ENCODE assay signal across 9 cellular contexts in the genomic region with DNA sequence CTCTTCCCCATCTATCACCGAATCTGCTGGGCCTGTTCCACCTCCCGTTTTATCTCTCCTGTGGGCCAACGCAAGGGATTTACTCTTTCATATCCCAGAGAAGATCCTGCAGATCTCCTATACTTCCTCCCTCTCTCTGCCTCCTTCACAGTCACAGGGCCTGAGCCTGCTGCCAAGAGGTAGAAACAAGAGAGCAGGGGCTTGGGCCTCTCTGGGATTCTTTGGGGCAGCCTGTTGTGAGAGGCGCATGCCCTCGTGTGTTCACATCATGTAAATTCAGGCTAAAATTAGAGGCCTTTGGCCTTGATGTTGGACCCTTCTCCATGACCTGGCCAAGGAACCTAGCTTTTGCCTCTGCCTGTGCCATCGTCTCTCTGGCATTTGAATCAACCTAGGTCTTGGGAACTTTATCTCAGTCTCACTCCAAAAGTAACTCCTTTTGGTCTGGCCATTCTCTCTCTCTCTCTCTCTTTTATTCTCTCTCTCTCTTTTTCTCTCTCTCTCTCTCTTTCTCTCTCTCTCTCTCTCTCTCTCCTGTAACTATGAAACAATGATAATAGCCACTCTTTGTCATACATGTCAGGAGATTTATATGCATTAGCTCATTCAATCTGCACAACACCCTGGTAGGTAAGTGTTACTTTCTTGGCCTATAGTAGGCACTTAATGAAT. TPM values are rescaled to one million over a fixed set of nuclear protein-coding genes. Genes with fewer than 3 reads are reported as not detected.
DNase-seq lines count a peak whose midpoint lies in the region; ATAC-seq, FAIRE-seq and TF ChIP-seq lines count a peak whose summit lies in the region.
"Had no signal": no experiment of that assay in that cellular context is flagged by ENCODE, and none has a peak within 500 bp of the region (broad histone marks: within the 10 kb centered on the region; RNA-seq: fewer than 3 reads in every experiment).

No MANE protein-coding gene starts in this region.

- no peak for DNase-seq in AG09319 (ENCODE audit: extremely low read depth, low read depth)
- DNase-seq in LHCN-M2 (ENCODE audit: low read depth): peak; percentile 7
- DNase-seq in K562 (ENCODE audit: extremely low read depth in 1 of 4, low spot score in 3 of 4): peak in 2 of 4 experiments; percentile 28 to 41
- DNase-seq in left lobe of liver (ENCODE audit: low spot score): no peak
- DNase-seq in NCI-H2107 treated with DMSO at 0.1 percent for 48 hours (lab: John Stamatoyannopoulos, UW; ENCODE audit: unreplicated experiment): no peak
- no peak for DNase-seq in MCF 10A (ENCODE audit: unreplicated experiment)
- no peak for DNase-seq in stimulated activated naive CD4-positive, alpha-beta T cell treated with Interleukin-2 at 50 U/mL for 16 hours (lab: John Stamatoyannopoulos, UW)
- DNase-seq: activated CD4-positive, alpha-beta T cell treated with anti-CD3 and anti-CD28 coated beads for 36 hours had no signal

- 0% methylated on average over 6 of the region's 6 CpGs for WGBS in K562 (ENCODE audit: insufficient coverage, low coverage, missing lambda C conversion rate)

- H3K27ac ChIP-seq in K562 (ENCODE audit: extremely low read depth, low read depth, low read length): no peak overlapping the region

- no peaks in the 10 kb centered on the region for H3K36me3 Mint-ChIP-seq in MCF 10A (ENCODE audit: insufficient read depth, unreplicated experiment)

- H3K4me3 ChIP-seq in K562: no peak overlapping the region

- H3K27me3 Mint-ChIP-seq in MCF 10A (ENCODE audit: insufficient read depth, unreplicated experiment): peaks cover 51% of the 10 kb centered on the region

- no peaks in the 10 kb centered on the region for H3K4me1 ChIP-seq in K562 (replicated peaks in 1 of 2; ENCODE audit: control insufficient read depth in 2 of 2, insufficient read depth in 2 of 2, low read length in 2 of 2)

- BruUV-seq in K562 (replicated peaks; lab: Mats Ljungman, UMichigan) (no TSS peak), MCF 10A (replicated peaks; lab: Mats Ljungman, UMichigan) (no TSS peak)

- H3K4me2 ChIP-seq in K562 (ENCODE audit: insufficient read depth, low read length): no peak overlapping the region

- intact Hi-C loops in K562 (cut with micrococcal nuclease): loop anchor here (1.0 to 5.0 kb wide), 2 partner anchors 298 to 627 kb away; no protein-coding TSS in a partner anchor
- intact Hi-C loops in MCF 10A (cut with micrococcal nuclease): loop anchor here (1.0 to 2.0 kb wide), 3 partner anchors 298 to 624 kb away; no protein-coding TSS in a partner anchor

- ATAC-seq in K562 (peak; percentile 79), left lobe of liver (peak; percentile 91), HG03097 (IDR thresholded peaks at IDR 0.05; ENCODE audit: low FRiP score, unreplicated experiment) (no peak)
- ATAC-seq: activated CD4-positive, alpha-beta T cell treated with anti-CD3 and anti-CD28 coated beads for 36 hours had no signal

- H4K20me1 ChIP-seq in K562 (replicated peaks; ENCODE audit: control insufficient read depth, insufficient read depth, low read length): no peaks in the 10 kb centered on the region

- TF ChIP-seq RAD21 in K562 (CRISPR knock-in tag; conservative IDR thresholded peaks at IDR 0.05 in 1 of 2, IDR thresholded peaks at IDR 0.05 in 1 of 2): peak; percentile 37 to 58

- CTCF ChIA-PET in K562 (lab: Yijun Ruan, JAX; ENCODE audit: low intra/inter-chr PET ratio): interaction anchor here (1.8 kb wide), 1 partner anchor 76 kb away, joined by 8 read pairs; no protein-coding TSS in a partner anchor
- CTCF ChIA-PET in MCF 10A (lab: Yijun Ruan, JAX): interaction anchor here (0.5 to 4.1 kb wide), 23 partner anchors 9 to 912 kb away, joined by 3 to 24 read pairs (median 3); no protein-coding TSS in a partner anchor

- peak; percentile 30 for TF ChIP-seq CTCF in AG09319 (IDR thresholded peaks at IDR 0.05; ENCODE audit: low read depth, low read length)
- TF ChIP-seq CTCF in K562 (IDR thresholded peaks at IDR 0.05 in 2 of 3, conservative IDR thresholded peaks at IDR 0.05 in 1 of 3; ENCODE audit: insufficient read depth in 2 of 3, low read depth in 1 of 3, low read length in 3 of 3): peak; percentile 43 to 50 (median 48); a peak in 5 of 6 replicates
- no peak for TF ChIP-seq CTCF in MCF 10A (IDR thresholded peaks at IDR 0.05; ENCODE audit: unreplicated experiment)

- no peaks in the 10 kb centered on the region; the same call in 1 of the 2 replicates for H3K9me3 ChIP-seq in K562 (replicated peaks; ENCODE audit: control insufficient read depth, insufficient read depth, low read depth, low read length)

- H3K27ac Mint-ChIP-seq in MCF 10A (ENCODE audit: low read depth, unreplicated experiment): no peak overlapping the region
- H3K27ac Mint-ChIP-seq: activated CD4-positive, alpha-beta T cell treated with anti-CD3 and anti-CD28 coated beads for 36 hours had no signal

- H3K27me3 ChIP-seq in K562 (ENCODE audit: control insufficient read depth in 2 of 2, insufficient read depth in 2 of 2, low read length in 2 of 2): no peaks in the 10 kb centered on the region

- no peaks in the 10 kb centered on the region for H3K9me3 Mint-ChIP-seq in MCF 10A (ENCODE audit: unreplicated experiment)

- POLR2A ChIA-PET in K562 (lab: Yijun Ruan, JAX) (no interaction called here), MCF 10A (lab: Yijun Ruan, JAX) (no interaction called here)

- no peaks in the 10 kb centered on the region for H3K36me3 ChIP-seq in K562 (ENCODE audit: control insufficient read depth, insufficient read depth, low read length)

- H2AFZ ChIP-seq in K562 (ENCODE audit: low read depth, low read length): no peak overlapping the region

- H3K4me1 Mint-ChIP-seq in MCF 10A (ENCODE audit: insufficient read depth, unreplicated experiment): no peaks in the 10 kb centered on the region
- H3K4me1 Mint-ChIP-seq: activated CD4-positive, alpha-beta T cell treated with anti-CD3 and anti-CD28 coated beads for 36 hours had no signal

- no peak overlapping the region for H3K9ac ChIP-seq in K562 (ENCODE audit: insufficient read depth in 1 of 2, low read depth in 2 of 2, low read length in 2 of 2)

- no peak for FAIRE-seq in K562 (lab: Jason Lieb, UNC)

- in situ Hi-C loops in K562 (cut with MboI): loop anchor here (25.0 kb wide), 1 partner anchor 622 kb away; no protein-coding TSS in a partner anchor

- H3K79me2 ChIP-seq in K562 (ENCODE audit: control insufficient read depth, insufficient read depth, low read length): no peaks in the 10 kb centered on the region

- no peak overlapping the region for H3K4me3 Mint-ChIP-seq in MCF 10A (ENCODE audit: unreplicated experiment)
- H3K4me3 Mint-ChIP-seq: activated CD4-positive, alpha-beta T cell treated with anti-CD3 and anti-CD28 coated beads for 36 hours had no signal

- TF ChIP-seq POLR2A in K562 (conservative IDR thresholded peaks at IDR 0.05): no peak

- TF ChIP-seq EP300 in K562 (IDR thresholded peaks at IDR 0.05; ENCODE audit: low read length): no peak

- no peaks in the 10 kb centered on the region for H3K9me1 ChIP-seq in K562 (ENCODE audit: control insufficient read depth, insufficient read depth, low read length)

TF ChIP-seq in K562, 482 proteins besides CTCF, POLR2A, EP300 and RAD21 (continues in another document):
- TF ChIP-seq SMC3 (conservative IDR thresholded peaks at IDR 0.05; ENCODE audit: insufficient read depth, low read depth, low read length) (peak; percentile 58), ZNF408 (CRISPR knock-in tag; IDR thresholded peaks at IDR 0.05; ENCODE audit: low read depth) (no peak), TCFL5 (CRISPR knock-in tag; conservative IDR thresholded peaks at IDR 0.05) (no peak)
- TF ChIP-seq, protein P1, sequence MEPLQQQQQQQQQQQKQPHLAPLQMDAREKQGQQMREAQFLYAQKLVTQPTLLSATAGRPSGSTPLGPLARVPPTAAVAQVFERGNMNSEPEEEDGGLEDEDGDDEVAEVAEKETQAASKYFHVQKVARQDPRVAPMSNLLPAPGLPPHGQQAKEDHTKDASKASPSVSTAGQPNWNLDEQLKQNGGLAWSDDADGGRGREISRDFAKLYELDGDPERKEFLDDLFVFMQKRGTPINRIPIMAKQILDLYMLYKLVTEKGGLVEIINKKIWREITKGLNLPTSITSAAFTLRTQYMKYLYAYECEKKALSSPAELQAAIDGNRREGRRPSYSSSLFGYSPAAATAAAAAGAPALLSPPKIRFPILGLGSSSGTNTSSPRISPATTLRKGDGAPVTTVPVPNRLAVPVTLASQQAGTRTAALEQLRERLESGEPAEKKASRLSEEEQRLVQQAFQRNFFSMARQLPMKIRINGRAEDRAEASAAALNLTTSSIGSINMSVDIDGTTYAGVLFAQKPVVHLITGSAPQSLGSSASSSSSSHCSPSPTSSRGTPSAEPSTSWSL (CRISPR knock-in tag; IDR thresholded peaks at IDR 0.05; ENCODE audit: borderline replicate concordance): no peak

RNA-seq across cellular contexts. Expression of a gene that starts 20.0 kb away (rescaled TPM):
- total RNA-seq in LHCN-M2 (2014; rRNA removed): 7.5 TPM in 2 replicates
- polyA plus RNA-seq in LHCN-M2 (2012): 2.2 TPM
- 0.93 and 2.6 TPM in 2 replicates for total RNA-seq in K562 (2011; cell fraction: chromatin; rRNA removed; ENCODE audit: low replicate concordance)
- 3.4 and 4.2 TPM in 2 replicates for total RNA-seq in K562 (2011; cell fraction: nucleolus; rRNA removed)
- 2.8 and 3.4 TPM in 2 replicates for total RNA-seq in K562 (2011; cell fraction: nucleoplasm; rRNA removed)
- total RNA-seq in K562 (2014; rRNA removed): 1.9 and 2.2 TPM in 2 replicates
- total RNA-seq in K562 (2014; rRNA removed; fragmentation: Illumina TruSeq; extraction: Trizol): 0.41 and 0.51 TPM in 2 replicates
- 0.75 and 0.91 TPM in 2 replicates for total RNA-seq in K562 (2015; rRNA removed; fragmentation: Illumina TruSeq; extraction: Trizol)
- 2.1 TPM in 2 replicates for total RNA-seq in K562 (2021)
- polyA plus RNA-seq in K562 (2011; rRNA removed): 1.1 and 1.5 TPM in 2 replicates
- polyA plus RNA-seq in K562 (2011; cell fraction: cytosol; rRNA removed): 1.8 and 2.9 TPM in 2 replicates
- 1.3 and 1.5 TPM in 2 replicates for polyA plus RNA-seq in K562 (2011; cell fraction: nucleus; rRNA removed)
- 1.0 and 1.1 TPM in 2 replicates for polyA plus RNA-seq in K562 (2012)
- polyA plus RNA-seq in K562 (2014; fragmentation: Illumina TruSeq; extraction: Trizol): 0.88 and 1.3 TPM in 2 replicates
- under 1 TPM in 1 of 2 experiments, not detected in 1; 0.01 TPM for polyA plus RNA-seq in K562 (2014; fragmentation: Nextera tagmentation; extraction: Ambion mirVana)
- 1.5 and 1.6 TPM in 2 replicates for polyA plus RNA-seq in K562 (2014; rRNA removed)
- polyA minus RNA-seq in K562 (2011; rRNA and poly(A)+ RNA removed): 0.70 and 0.99 TPM in 2 replicates
- 1.5 and 2.2 TPM in 2 replicates for polyA minus RNA-seq in K562 (2011; cell fraction: cytosol; rRNA and poly(A)+ RNA removed)
- polyA minus RNA-seq in K562 (2011; cell fraction: nucleus; rRNA and poly(A)+ RNA removed): 0.81 and 1.00 TPM in 2 replicates
- total RNA-seq in left lobe of liver: 10.8 TPM
- total RNA-seq in MCF 10A (2022): 38.9 and 42.9 TPM in 2 replicates
